In genomic region chr18:50879302-50880107, GRCh38 we compare ENCODE assay signal across 8 cellular contexts. TPM values are rescaled to one million over a fixed set of nuclear protein-coding genes. Genes with fewer than 3 reads are reported as not detected.
DNase-seq lines count a peak whose midpoint lies in the region; ATAC-seq and TF ChIP-seq lines count a peak whose summit lies in the region.

No MANE protein-coding gene starts in this region.

- H3K4me3 ChIP-seq in astrocyte of the cerebellum (ENCODE audit: low read depth, low read length) = peak overlapping the region; percentile 76

- no peak for TF ChIP-seq CTCF in C4-2B (conservative IDR thresholded peaks at IDR 0.05)
- no peak for TF ChIP-seq CTCF in astrocyte of the cerebellum (IDR thresholded peaks at IDR 0.05; ENCODE audit: low read depth, low read length, missing control alignments)

- in situ Hi-C loops in astrocyte of the cerebellum (cut with HindIII; ENCODE audit: low sequenced_read_pairs) = no loop called here

- intact Hi-C loops in sciatic nerve (cut with DNase I) = no loop called here

- ATAC-seq in HG03378 (IDR thresholded peaks at IDR 0.05; ENCODE audit: unreplicated experiment) (peak; percentile 15), sciatic nerve (peak; percentile 1)

- DNase-seq in GM19238 (ENCODE audit: insufficient read length, low spot score) = peak; percentile 44
- DNase-seq in RKO (ENCODE audit: low spot score) = peak; percentile 47
- DNase-seq in astrocyte of the cerebellum (ENCODE audit: low read depth) = no peak
- peak in 30 of 51 donors; percentile 31 to 87 (median 55) for DNase-seq in hypothalamus (lab: John Stamatoyannopoulos, UW)
- DNase-seq in sciatic nerve (ENCODE audit: low spot score) = peak; percentile 70
- no peak for DNase-seq in HuH-7.5 (ENCODE audit: low spot score)

- peak overlapping the region; percentile 79 for H3K27ac ChIP-seq in C4-2B

RNA-seq across cellular contexts. Expression of gene ME2, which starts 0.6 kb away (rescaled TPM):
- 37.1 TPM for total RNA-seq in sciatic nerve

RNA-seq across cellular contexts. Expression of gene MRO, which starts 59.7 kb away (rescaled TPM):
- total RNA-seq in sciatic nerve = 2.0 TPM

Comparison
In these comparisons a context has a peak if more than half of its experiments do, and no peak if none do; other contexts are left out.
1. DNase-seq: peak in GM19238 (single experiment), RKO (single experiment), hypothalamus (30 of 51) and sciatic nerve (single experiment); none in astrocyte of the cerebellum (single experiment) and HuH-7.5 (single experiment).